In the genomic region with DNA sequence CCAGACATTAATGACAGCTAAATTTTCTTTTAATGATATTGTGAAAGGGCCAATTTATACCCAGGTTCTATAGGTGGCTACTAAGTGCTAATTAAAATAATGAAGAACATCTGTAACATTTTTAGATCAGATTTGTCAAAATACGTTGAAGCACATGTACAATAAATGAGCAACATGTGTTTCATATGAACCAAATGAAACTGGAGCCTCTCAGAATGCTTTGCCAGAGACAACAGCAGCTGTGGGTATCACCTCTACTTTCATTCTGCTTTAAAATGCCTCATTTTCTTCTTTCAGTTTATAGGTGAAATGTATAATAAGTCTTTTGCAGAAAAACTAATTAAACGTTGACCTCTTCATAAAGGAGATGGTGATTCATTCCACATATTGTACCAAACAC, we compare ENCODE assay signal across 16 cellular contexts. TPM values are rescaled to one million over a fixed set of nuclear protein-coding genes. Genes with fewer than 3 reads are reported as not detected.
DNase-seq lines count a peak whose midpoint lies in the region; ATAC-seq, FAIRE-seq and TF ChIP-seq lines count a peak whose summit lies in the region.
"Had no signal": no experiment of that assay in that cellular context is flagged by ENCODE, and none has a peak within 500 bp of the region (broad histone marks: within the 10 kb centered on the region; RNA-seq: fewer than 3 reads in every experiment).

No MANE protein-coding gene starts in this region.

- H3K4me3 Mint-ChIP-seq in activated T-cell treated with anti-CD3 and anti-CD28 coated beads, Interleukin-2, amount 50 U/mL, for 4 hours = no peak overlapping the region
- no peak overlapping the region for H3K4me3 Mint-ChIP-seq in osteocyte (ENCODE audit: unreplicated experiment)

- H3K27me3 Mint-ChIP-seq in activated T-cell treated with anti-CD3 and anti-CD28 coated beads, Interleukin-2, amount 50 U/mL, for 4 hours (ENCODE audit: low read depth) = no peaks in the 10 kb centered on the region
- no peaks in the 10 kb centered on the region for H3K27me3 Mint-ChIP-seq in osteocyte (ENCODE audit: unreplicated experiment)

- H2AFZ ChIP-seq in GM12878 (ENCODE audit: control insufficient read depth, low read depth, low read length) = no peak overlapping the region

- in situ Hi-C loops in GM12878 (cut with MboI) = no loop called here

- TF ChIP-seq EP300 in GM12878 (IDR thresholded peaks at IDR 0.05; ENCODE audit: borderline replicate concordance in 1 of 2, control insufficient read depth in 1 of 2, low read depth in 2 of 2, low read length in 2 of 2) = no peak

- H3K9ac ChIP-seq in GM12878 (ENCODE audit: control insufficient read depth, insufficient read depth, low read length) = no peak overlapping the region

- CTCF ChIA-PET in GM12878 (lab: Yijun Ruan, JAX) = interaction anchor here (0.6 to 1.1 kb wide), 3 partner anchors 29 to 129 kb away, joined by 3 to 5 read pairs (median 3); no protein-coding TSS in a partner anchor

- no peak overlapping the region for H3K27ac Mint-ChIP-seq in osteocyte (ENCODE audit: unreplicated experiment)

- TF ChIP-seq CTCF in GM12878 (IDR thresholded peaks at IDR 0.05 in 2 of 3, conservative IDR thresholded peaks at IDR 0.05 in 1 of 3; ENCODE audit: control insufficient read depth in 2 of 3, extremely low read depth in 1 of 3, insufficient read depth in 1 of 3, low read depth in 3 of 3, low read length in 3 of 3) = no peak
- TF ChIP-seq CTCF in coronary artery (IDR thresholded peaks at IDR 0.05) = no peak
- TF ChIP-seq CTCF in osteocyte (IDR thresholded peaks at IDR 0.05) = no peak

- 0% methylated on average over 2 of the region's 2 CpGs for WGBS in GM12878 (ENCODE audit: insufficient coverage, insufficient replicate concordance, low lambda C conversion rate, missing lambda C conversion rate)

- H3K4me3 ChIP-seq in GM12878 = no peak overlapping the region
- no peak overlapping the region for H3K4me3 ChIP-seq in coronary artery
- H3K4me3 ChIP-seq: ascending aorta had no signal

- no peak overlapping the region for H3K27ac ChIP-seq in GM12878 (ENCODE audit: control insufficient read depth, insufficient read depth)
- H3K27ac ChIP-seq in coronary artery = no peak overlapping the region
- H3K27ac ChIP-seq: ascending aorta, foreskin keratinocyte had no signal

- H4K20me1 ChIP-seq in GM12878 (ENCODE audit: control insufficient read depth, insufficient read depth) = no peaks in the 10 kb centered on the region

- DNase-seq in GM12878 (ENCODE audit: low read depth, low spot score) = no peak
- DNase-seq in NCI-H748 (lab: John Stamatoyannopoulos, UW; ENCODE audit: unreplicated experiment) = no peak
- DNase-seq in activated T-cell treated with anti-CD3 and anti-CD28 coated beads, Interleukin-2, amount 50 U/mL, for 4 hours = no peak
- DNase-seq in coronary artery (ENCODE audit: low spot score) = no peak
- DNase-seq in osteocyte (ENCODE audit: extremely low spot score, unreplicated experiment) = no peak
- DNase-seq: activated CD4-positive, alpha-beta T cell treated with anti-CD3 and anti-CD28 coated beads for 1 hour; foreskin keratinocyte; mesendoderm; NCI-H187 treated with DMSO at 0.1 percent for 48 hours; PC-3 had no signal

- TF ChIP-seq RAD21 in GM12878 (IDR thresholded peaks at IDR 0.05; ENCODE audit: insufficient read depth, low read depth, low read length) = no peak

- no TSS peak for BruUV-seq in GM12878 (replicated peaks; lab: Mats Ljungman, UMichigan)

- no peaks in the 10 kb centered on the region for H3K4me1 ChIP-seq in GM12878 (ENCODE audit: control insufficient read depth, insufficient read depth, low read length)
- H3K4me1 ChIP-seq: ascending aorta, foreskin keratinocyte had no signal

- no peak for TF ChIP-seq POLR2A in GM12878 (IDR thresholded peaks at IDR 0.05; ENCODE audit: low read depth, low read length)

- H3K79me2 ChIP-seq in GM12878 (ENCODE audit: control insufficient read depth, insufficient read depth, low read length) = no peaks in the 10 kb centered on the region

- SMC1A ChIA-PET in GM12878 (lab: Charles Lee; ENCODE audit: uncharacterized antibody, unreplicated experiment) = interaction anchor here (1.0 to 1.3 kb wide), 3 partner anchors 8 to 36 kb away, joined by 3 to 6 read pairs (median 4); no protein-coding TSS in a partner anchor

- no peaks in the 10 kb centered on the region for H3K36me3 ChIP-seq in GM12878 (ENCODE audit: control insufficient read depth in 2 of 2, insufficient read depth in 2 of 2, low read length in 1 of 2)
- H3K36me3 ChIP-seq: ascending aorta had no signal

- H3K36me3 Mint-ChIP-seq in activated T-cell treated with anti-CD3 and anti-CD28 coated beads, Interleukin-2, amount 50 U/mL, for 4 hours (ENCODE audit: insufficient read depth) = no peaks in the 10 kb centered on the region
- H3K36me3 Mint-ChIP-seq in osteocyte (ENCODE audit: unreplicated experiment) = peaks cover 2% of the 10 kb centered on the region

- H3K9me3 ChIP-seq in GM12878 (replicated peaks; ENCODE audit: control insufficient read depth, insufficient read depth, low read length) = no peaks in the 10 kb centered on the region
- H3K9me3 ChIP-seq: ascending aorta had no signal

- ATAC-seq in GM18511 (IDR thresholded peaks at IDR 0.05; ENCODE audit: unreplicated experiment) (peak; percentile 78), GM21381 (IDR thresholded peaks at IDR 0.05; ENCODE audit: unreplicated experiment) (peak; percentile 79), HG03025 (IDR thresholded peaks at IDR 0.05; ENCODE audit: low FRiP score, unreplicated experiment) (peak; percentile 98), GM12878 (peak; percentile 38)
- ATAC-seq in activated T-cell treated with anti-CD3 and anti-CD28 coated beads, Interleukin-2, amount 50 U/mL, for 4 hours = no peak
- ATAC-seq: foreskin keratinocyte, PC-3 had no signal

- peak; percentile 56 for FAIRE-seq in GM12878 (lab: Jason Lieb, UNC)
- FAIRE-seq: D721Med had no signal

- POLR2A ChIA-PET in GM12878 (lab: Charles Lee) = no interaction called here

- RAD21 ChIA-PET in GM12878 (lab: Charles Lee; ENCODE audit: unreplicated experiment) = no interaction called here

- no peak overlapping the region for H3K4me2 ChIP-seq in GM12878 (ENCODE audit: control insufficient read depth, insufficient read depth)

- intact Hi-C loops in GM12878 (cut with micrococcal nuclease; ENCODE audit: unreplicated experiment) = no loop called here

- H3K9me3 Mint-ChIP-seq in activated T-cell treated with anti-CD3 and anti-CD28 coated beads, Interleukin-2, amount 50 U/mL, for 4 hours = peaks cover 5% of the 10 kb centered on the region
- H3K9me3 Mint-ChIP-seq in osteocyte (ENCODE audit: unreplicated experiment) = peaks cover 4% of the 10 kb centered on the region

- H3K4me1 Mint-ChIP-seq in activated T-cell treated with anti-CD3 and anti-CD28 coated beads, Interleukin-2, amount 50 U/mL, for 4 hours (ENCODE audit: low read depth) = no peaks in the 10 kb centered on the region
- no peaks in the 10 kb centered on the region for H3K4me1 Mint-ChIP-seq in osteocyte (ENCODE audit: unreplicated experiment)

- H3K27me3 ChIP-seq in GM12878 (replicated peaks in 1 of 2; ENCODE audit: control insufficient read depth in 2 of 2, insufficient read depth in 2 of 2, low read length in 1 of 2) = no peaks in the 10 kb centered on the region
- H3K27me3 ChIP-seq: ascending aorta, foreskin keratinocyte had no signal

TF ChIP-seq in GM12878, 131 proteins besides CTCF, POLR2A, EP300 and RAD21 (continues in another document):
- TF ChIP-seq SMARCA5 (IDR thresholded peaks at IDR 0.05) (no peak), IRF4 (IDR thresholded peaks at IDR 0.05; ENCODE audit: low read depth, low read length) (no peak), ZNF24 (IDR thresholded peaks at IDR 0.05) (no peak), ZNF622 (IDR thresholded peaks at IDR 0.05) (no peak), SREBF2 (IDR thresholded peaks at IDR 0.05; ENCODE audit: low read length) (no peak), POLR2AphosphoS5 (IDR thresholded peaks at IDR 0.05; ENCODE audit: low read length) (no peak), ZNF384 (IDR thresholded peaks at IDR 0.05; ENCODE audit: borderline replicate concordance, low read depth, low read length) (no peak)

RNA-seq across cellular contexts. Expression of a gene that starts 26.1 kb away (rescaled TPM):
- total RNA-seq in GM12878 (2013; cell fraction: nucleolus; rRNA removed) = not detected in 2 replicates
- total RNA-seq in GM12878 (2014; rRNA removed) (not detected in 2 replicates), GM12878 (2014; rRNA removed; fragmentation: Illumina TruSeq; extraction: Trizol) (not detected in 2 replicates), GM12878 (2021) (not detected in 2 replicates), osteocyte (not detected in 2 replicates)
- not detected for polyA plus RNA-seq in GM12878 (2011; ENCODE audit: low read depth)
- polyA plus RNA-seq in GM12878 (2011; rRNA removed) (not detected in 2 replicates), GM12878 (2014; fragmentation: Illumina TruSeq; extraction: Trizol) (not detected in 2 replicates), GM12878 (2014; fragmentation: Nextera tagmentation; extraction: Ambion mirVana) (not detected), GM12878 (2014; rRNA removed) (not detected in 2 replicates), GM12878 (2016; fragmentation: Nextera tagmentation; extraction: Ambion mirVana) (not detected)
- polyA plus RNA-seq in GM12878 (2011; cell fraction: cytosol; rRNA removed) = not detected in 2 replicates
- polyA plus RNA-seq in GM12878 (2011; cell fraction: nucleus; rRNA removed) = not detected in 2 replicates
- polyA plus RNA-seq in GM12878 (2012) = not detected in 2 replicates
- polyA minus RNA-seq in GM12878 (2011; rRNA and poly(A)+ RNA removed) = not detected in 2 replicates
- polyA minus RNA-seq in GM12878 (2011; cell fraction: cytosol; rRNA and poly(A)+ RNA removed) = not detected in 2 replicates
- not detected in 2 replicates for polyA minus RNA-seq in GM12878 (2011; cell fraction: nucleus; rRNA and poly(A)+ RNA removed)
- total RNA-seq in activated T-cell treated with anti-CD3 and anti-CD28 coated beads, Interleukin-2, amount 50 U/mL, for 4 hours = not detected
- total RNA-seq: ascending aorta, foreskin keratinocyte, PC-3, posterior vena cava had no signal
- polyA plus RNA-seq: foreskin keratinocyte had no signal

RNA-seq across cellular contexts. Expression of a gene that starts 35.4 kb away (rescaled TPM):
- total RNA-seq in GM12878 (2013; cell fraction: nucleolus; rRNA removed) = not detected in 2 replicates
- total RNA-seq in GM12878 (2014; rRNA removed) = not detected in 2 replicates
- total RNA-seq in GM12878 (2014; rRNA removed; fragmentation: Illumina TruSeq; extraction: Trizol) = not detected in 2 replicates
- not detected in 2 replicates for total RNA-seq in GM12878 (2021)
- polyA plus RNA-seq in GM12878 (2011; ENCODE audit: low read depth) = not detected
- not detected in 2 replicates for polyA plus RNA-seq in GM12878 (2011; rRNA removed)
- polyA plus RNA-seq in GM12878 (2011; cell fraction: cytosol; rRNA removed) = not detected in 2 replicates
- not detected in 2 replicates for polyA plus RNA-seq in GM12878 (2011; cell fraction: nucleus; rRNA removed)
- not detected in 2 replicates for polyA plus RNA-seq in GM12878 (2012)
- polyA plus RNA-seq in GM12878 (2014; fragmentation: Illumina TruSeq; extraction: Trizol) = not detected in 2 replicates
- polyA plus RNA-seq in GM12878 (2014; fragmentation: Nextera tagmentation; extraction: Ambion mirVana) = not detected
- not detected in 2 replicates for polyA plus RNA-seq in GM12878 (2014; rRNA removed)
- polyA plus RNA-seq in GM12878 (2016; fragmentation: Nextera tagmentation; extraction: Ambion mirVana) = not detected
- polyA minus RNA-seq in GM12878 (2011; rRNA and poly(A)+ RNA removed) = not detected in 2 replicates
- polyA minus RNA-seq in GM12878 (2011; cell fraction: cytosol; rRNA and poly(A)+ RNA removed) = not detected in 2 replicates
- polyA minus RNA-seq in GM12878 (2011; cell fraction: nucleus; rRNA and poly(A)+ RNA removed) = not detected in 2 replicates
- not detected for total RNA-seq in activated T-cell treated with anti-CD3 and anti-CD28 coated beads, Interleukin-2, amount 50 U/mL, for 4 hours
- total RNA-seq in osteocyte = not detected in 2 replicates
- total RNA-seq: ascending aorta, foreskin keratinocyte, PC-3, posterior vena cava had no signal
- polyA plus RNA-seq: foreskin keratinocyte had no signal

Comparison
In these comparisons a context has a peak if more than half of its experiments do, and no peak if none do; other contexts are left out.
1. ATAC-seq: peak in GM18511 (single experiment), GM21381 (single experiment), HG03025 (single experiment) and GM12878 (single experiment); none in activated T-cell treated with anti-CD3 and anti-CD28 coated beads, Interleukin-2, amount 50 U/mL, for 4 hours (0 of 2).